11 cellular contexts compared by ENCODE assay signal in the genomic region with DNA sequence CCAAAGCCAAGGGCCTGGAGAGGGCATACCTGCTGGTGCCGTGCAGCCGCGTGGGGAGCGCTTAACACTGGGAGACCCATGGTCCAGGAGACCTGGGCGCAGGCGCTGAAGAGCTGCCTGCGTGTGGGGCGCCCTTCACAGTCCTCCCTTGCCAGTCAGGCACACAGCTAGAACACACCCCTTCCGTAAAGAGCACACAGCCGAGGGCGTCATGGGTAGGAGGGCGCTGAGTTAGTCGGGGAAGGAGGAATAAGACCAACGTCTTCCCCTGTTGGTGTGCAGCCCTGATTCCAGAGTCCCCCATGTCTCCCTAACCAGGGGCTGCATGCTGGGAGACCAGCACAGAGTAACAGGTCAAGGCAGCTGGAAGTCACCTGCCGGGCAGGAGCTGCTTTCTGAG.
DNase-seq lines count a peak whose midpoint lies in the region; ATAC-seq and TF ChIP-seq lines count a peak whose summit lies in the region.
"Had no signal": no experiment of that assay in that cellular context is flagged by ENCODE, and none has a peak within 500 bp of the region (broad histone marks: within the 10 kb centered on the region; RNA-seq: fewer than 3 reads in every experiment).

No MANE protein-coding gene starts in this region.

- DNase-seq in CD4-positive, alpha-beta T cell: peak in 2 of 10 experiments; percentile 13 to 21
- DNase-seq in GM20000 (ENCODE audit: low spot score) (peak; percentile 43), mesothelial cell of epicardium (ENCODE audit: low spot score in 2 of 2, unreplicated experiment in 2 of 2) (no peak), NCI-H2171 treated with DMSO at 0.1 percent for 48 hours (lab: John Stamatoyannopoulos, UW) (no peak), DMS153 (lab: John Stamatoyannopoulos, UW) (no peak), NCI-H748 (lab: John Stamatoyannopoulos, UW; ENCODE audit: unreplicated experiment) (no peak)
- peak; percentile 32 for DNase-seq in activated naive CD4-positive, alpha-beta T cell treated with anti-CD3 and anti-CD28 coated beads, Interleukin-2, amount 10 ng/mL, durations not matched to agents 7 days and 5 days
- peak in 7 of 9 donors; percentile 15 to 44 (median 39) for DNase-seq in naive thymus-derived CD4-positive, alpha-beta T cell
- DNase-seq: KG1, NCI-H2171, WERI-Rb-1 had no signal

- peaks cover 0 to 12% (median 6%) of the 10 kb centered on the region in 3 experiments for H3K36me3 ChIP-seq in naive thymus-derived CD4-positive, alpha-beta T cell (ENCODE audit: control insufficient read depth in 2 of 3, insufficient read depth in 3 of 3, low read length in 3 of 3)
- H3K36me3 ChIP-seq: WERI-Rb-1 had no signal

- H3K9me3 ChIP-seq in CD4-positive, alpha-beta T cell (ENCODE audit: control insufficient read depth, low read length): no peaks in the 10 kb centered on the region
- H3K9me3 ChIP-seq in naive thymus-derived CD4-positive, alpha-beta T cell (ENCODE audit: control insufficient read depth in 2 of 3, low read length in 3 of 3): no peaks in the 10 kb centered on the region

- intact Hi-C loops in CD4-positive, alpha-beta T cell (cut with DNase I, micrococcal nuclease): no loop called here
- intact Hi-C loops in naive thymus-derived CD4-positive, alpha-beta T cell (cut with micrococcal nuclease): loop anchor here (5.0 to 10.0 kb wide), 3 partner anchors 135 to 225 kb away; no protein-coding TSS in a partner anchor

- no peak overlapping the region for H3K4me3 Mint-ChIP-seq in CD4-positive, alpha-beta T cell
- peak overlapping the region; percentile 11 for H3K4me3 Mint-ChIP-seq in activated naive CD4-positive, alpha-beta T cell treated with anti-CD3 and anti-CD28 coated beads, Interleukin-2, amount 10 ng/mL, durations not matched to agents 7 days and 5 days
- peak overlapping the region in 7 of 10 donors; percentile 17 to 55 (median 49) for H3K4me3 Mint-ChIP-seq in naive thymus-derived CD4-positive, alpha-beta T cell
- H3K4me3 Mint-ChIP-seq in mesothelial cell of epicardium: no peak overlapping the region

- no peaks in the 10 kb centered on the region for H3K4me1 ChIP-seq in naive thymus-derived CD4-positive, alpha-beta T cell (ENCODE audit: control insufficient read depth in 2 of 2, insufficient read depth in 2 of 2, low read length in 2 of 2)

- no peak overlapping the region for H3K4me3 ChIP-seq in naive thymus-derived CD4-positive, alpha-beta T cell (ENCODE audit: low read length)

- TF ChIP-seq CTCF in CD4-positive, alpha-beta T cell (IDR thresholded peaks at IDR 0.05): no peak
- TF ChIP-seq CTCF in GM20000 (IDR thresholded peaks at IDR 0.05; ENCODE audit: extremely low read depth, missing control alignments): no peak
- no peak for TF ChIP-seq CTCF in mesothelial cell of epicardium (IDR thresholded peaks at IDR 0.05; ENCODE audit: unreplicated experiment)

- H3K9me3 Mint-ChIP-seq in CD4-positive, alpha-beta T cell: no peaks in the 10 kb centered on the region
- no peaks in the 10 kb centered on the region for H3K9me3 Mint-ChIP-seq in activated naive CD4-positive, alpha-beta T cell treated with anti-CD3 and anti-CD28 coated beads, Interleukin-2, amount 10 ng/mL, durations not matched to agents 7 days and 5 days
- peaks cover 0 to 7% (median 0%) of the 10 kb centered on the region in 11 donors for H3K9me3 Mint-ChIP-seq in naive thymus-derived CD4-positive, alpha-beta T cell
- H3K9me3 Mint-ChIP-seq in mesothelial cell of epicardium: no peaks in the 10 kb centered on the region

- POLR2A ChIA-PET in CD4-positive, alpha-beta T cell (lab: Charles Lee): interaction anchor here (0.8 to 1.7 kb wide), 2 partner anchors 18 to 65 kb away, joined by 3 to 5 read pairs; no protein-coding TSS in a partner anchor
- POLR2A ChIA-PET in naive thymus-derived CD4-positive, alpha-beta T cell (lab: Charles Lee): interaction anchor here (0.7 to 1.1 kb wide), 3 partner anchors 27 to 34 kb away, joined by 3 read pairs; no protein-coding TSS in a partner anchor

- CTCF ChIA-PET in CD4-positive, alpha-beta T cell (lab: Charles Lee): no interaction called here
- CTCF ChIA-PET in activated naive CD4-positive, alpha-beta T cell treated with anti-CD3 and anti-CD28 coated beads, Interleukin-2, amount 10 ng/mL, durations not matched to agents 7 days and 5 days (lab: Charles Lee): interaction anchor here (1.2 kb wide), 1 partner anchor 445 kb away, joined by 3 read pairs; no protein-coding TSS in a partner anchor
- CTCF ChIA-PET in naive thymus-derived CD4-positive, alpha-beta T cell (lab: Charles Lee): interaction anchor here (0.6 kb wide), 1 partner anchor 81 kb away, joined by 3 read pairs; no protein-coding TSS in a partner anchor

- peak overlapping the region; percentile 74 for H3K27ac Mint-ChIP-seq in CD4-positive, alpha-beta T cell
- H3K27ac Mint-ChIP-seq in activated naive CD4-positive, alpha-beta T cell treated with anti-CD3 and anti-CD28 coated beads, Interleukin-2, amount 10 ng/mL, durations not matched to agents 7 days and 5 days: peak overlapping the region; percentile 78
- H3K27ac Mint-ChIP-seq in naive thymus-derived CD4-positive, alpha-beta T cell: peak overlapping the region; percentile 15 to 91 (median 72)
- H3K27ac Mint-ChIP-seq in mesothelial cell of epicardium: no peak overlapping the region

- H3K4me1 Mint-ChIP-seq in CD4-positive, alpha-beta T cell (ENCODE audit: low read depth): peaks cover 59% of the 10 kb centered on the region
- peaks cover 28% of the 10 kb centered on the region for H3K4me1 Mint-ChIP-seq in activated naive CD4-positive, alpha-beta T cell treated with anti-CD3 and anti-CD28 coated beads, Interleukin-2, amount 10 ng/mL, durations not matched to agents 7 days and 5 days
- peaks cover 12 to 56% (median 36%) of the 10 kb centered on the region in 7 donors for H3K4me1 Mint-ChIP-seq in naive thymus-derived CD4-positive, alpha-beta T cell
- peaks cover 21% of the 10 kb centered on the region for H3K4me1 Mint-ChIP-seq in mesothelial cell of epicardium

- peak; percentile 77 for ATAC-seq in CD4-positive, alpha-beta T cell (ENCODE audit: poor library complexity)
- peak; percentile 63 for ATAC-seq in naive thymus-derived CD4-positive, alpha-beta T cell

- peaks cover 28% of the 10 kb centered on the region for H3K36me3 Mint-ChIP-seq in CD4-positive, alpha-beta T cell (ENCODE audit: low read depth)
- peaks cover 32% of the 10 kb centered on the region for H3K36me3 Mint-ChIP-seq in activated naive CD4-positive, alpha-beta T cell treated with anti-CD3 and anti-CD28 coated beads, Interleukin-2, amount 10 ng/mL, durations not matched to agents 7 days and 5 days
- peaks cover 5 to 22% (median 11%) of the 10 kb centered on the region in 5 donors for H3K36me3 Mint-ChIP-seq in naive thymus-derived CD4-positive, alpha-beta T cell
- H3K36me3 Mint-ChIP-seq in mesothelial cell of epicardium: no peaks in the 10 kb centered on the region

- no peak overlapping the region for H3K27ac ChIP-seq in CD4-positive, alpha-beta T cell (ENCODE audit: low read depth, low read length)
- peak overlapping the region; percentile 45 for H3K27ac ChIP-seq in naive thymus-derived CD4-positive, alpha-beta T cell (ENCODE audit: low read depth, low read length)
- H3K27ac ChIP-seq: WERI-Rb-1 had no signal

- H3K27me3 Mint-ChIP-seq in CD4-positive, alpha-beta T cell: no peaks in the 10 kb centered on the region
- peaks cover 4% of the 10 kb centered on the region for H3K27me3 Mint-ChIP-seq in activated naive CD4-positive, alpha-beta T cell treated with anti-CD3 and anti-CD28 coated beads, Interleukin-2, amount 10 ng/mL, durations not matched to agents 7 days and 5 days
- H3K27me3 Mint-ChIP-seq in naive thymus-derived CD4-positive, alpha-beta T cell: no peaks in the 10 kb centered on the region
- H3K27me3 Mint-ChIP-seq in mesothelial cell of epicardium (ENCODE audit: low read depth): peaks cover 8% of the 10 kb centered on the region

- no peaks in the 10 kb centered on the region for H3K27me3 ChIP-seq in CD4-positive, alpha-beta T cell (ENCODE audit: control insufficient read depth, insufficient read depth, low read length)
- H3K27me3 ChIP-seq in naive thymus-derived CD4-positive, alpha-beta T cell (ENCODE audit: control insufficient read depth in 2 of 2, insufficient read depth in 2 of 2, low read length in 2 of 2): no peaks in the 10 kb centered on the region

Comparison
In these comparisons a context has a peak if more than half of its experiments do, and no peak if none do; other contexts are left out.
1. DNase-seq: peak in GM20000 (single experiment), activated naive CD4-positive, alpha-beta T cell treated with anti-CD3 and anti-CD28 coated beads, Interleukin-2, amount 10 ng/mL, durations not matched to agents 7 days and 5 days (single experiment) and naive thymus-derived CD4-positive, alpha-beta T cell (7 of 9); none in mesothelial cell of epicardium (0 of 2), NCI-H2171 treated with DMSO at 0.1 percent for 48 hours (single experiment), DMS153 (single experiment) and NCI-H748 (single experiment).
2. H3K4me3 Mint-ChIP-seq: peak in activated naive CD4-positive, alpha-beta T cell treated with anti-CD3 and anti-CD28 coated beads, Interleukin-2, amount 10 ng/mL, durations not matched to agents 7 days and 5 days (single experiment) and naive thymus-derived CD4-positive, alpha-beta T cell (7 of 10); none in CD4-positive, alpha-beta T cell (single experiment) and mesothelial cell of epicardium (single experiment).
3. intact Hi-C loops: an anchor here in naive thymus-derived CD4-positive, alpha-beta T cell (5.0 to 10.0 kb wide); none called in CD4-positive, alpha-beta T cell.